Comparison of ENCODE assay signal across 13 cellular contexts in the genomic region with DNA sequence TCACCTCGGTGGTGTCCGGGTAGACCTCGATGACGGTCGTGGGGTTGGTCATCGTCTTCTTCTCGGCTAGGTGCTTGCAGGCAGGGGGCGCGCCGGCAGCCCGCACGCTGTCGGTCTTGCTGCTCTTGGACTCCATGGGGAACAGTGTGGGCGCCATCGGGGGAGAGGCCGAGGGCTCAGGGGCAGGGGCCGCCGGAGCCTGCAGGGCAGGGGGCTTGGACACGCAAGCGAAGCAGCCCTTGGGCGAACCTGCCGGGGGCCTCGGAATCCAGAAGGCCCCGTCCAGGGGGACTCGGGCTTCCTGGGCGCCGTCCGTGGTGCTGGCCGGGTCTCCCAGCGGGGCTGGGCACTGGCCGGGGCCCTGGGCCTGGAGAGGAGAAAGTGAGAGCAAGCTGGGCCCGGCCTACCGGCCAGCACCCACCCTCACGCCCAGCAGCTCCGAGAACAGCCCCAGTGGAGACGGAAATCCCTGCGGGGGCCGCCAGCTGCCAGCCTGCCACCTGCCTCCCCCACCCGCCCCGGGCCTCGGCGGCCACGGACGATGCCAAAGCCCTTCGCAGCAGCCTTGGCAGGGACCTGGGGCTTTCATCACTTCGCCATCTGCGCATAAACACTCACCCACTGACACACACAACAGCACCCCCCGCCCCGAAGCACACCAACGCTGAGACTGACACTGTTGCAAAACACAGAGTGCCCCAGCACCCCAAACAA. TPM values are rescaled to one million over a fixed set of nuclear protein-coding genes. Genes with fewer than 3 reads are reported as not detected.
DNase-seq lines count a peak whose midpoint lies in the region; ATAC-seq and TF ChIP-seq lines count a peak whose summit lies in the region.
"Had no signal": no experiment of that assay in that cellular context is flagged by ENCODE, and none has a peak within 500 bp of the region (broad histone marks: within the 10 kb centered on the region; RNA-seq: fewer than 3 reads in every experiment).

No MANE protein-coding gene starts in this region.

- DNase-seq in ELF-1 (ENCODE audit: low read depth, low spot score) (peak; percentile 29), ascending aorta (ENCODE audit: low spot score in 2 of 2) (peak in 1 of 2 donors; percentile 73), right cardiac atrium (peak in 2 of 3 donors; percentile 61 to 66), sigmoid colon (peak; percentile 66), CD1c-positive myeloid dendritic cell (ENCODE audit: extremely low spot score) (no peak), RPMI8226 (no peak)
- DNase-seq: NCI-H2029 had no signal

- no peak for TF ChIP-seq EP300 in sigmoid colon (IDR thresholded peaks at IDR 0.05)

- H3K4me3 ChIP-seq in ascending aorta (peak overlapping the region; percentile 68 to 80), right cardiac atrium (ENCODE audit: low read length) (no peak overlapping the region), sigmoid colon (no peak overlapping the region)

- 44% methylated on average over 50 of the region's 50 CpGs for WGBS in right cardiac atrium
- 63 to 67% methylated on average over 50 of the region's 50 CpGs for WGBS in sigmoid colon, 2 donors

- peak overlapping the region; percentile 96 to 97 for H3K27ac ChIP-seq in ascending aorta
- no peak overlapping the region for H3K27ac ChIP-seq in right cardiac atrium (ENCODE audit: low read length)
- no peak overlapping the region for H3K27ac ChIP-seq in sigmoid colon
- H3K27ac ChIP-seq: pancreas had no signal

- TF ChIP-seq POLR2A in sigmoid colon (IDR thresholded peaks at IDR 0.05): no peak

- H3K9me3 ChIP-seq in ascending aorta (no peaks in the 10 kb centered on the region), right cardiac atrium (ENCODE audit: control insufficient read depth, low read length) (no peaks in the 10 kb centered on the region), sigmoid colon (no peaks in the 10 kb centered on the region)
- H3K9me3 ChIP-seq: pancreas had no signal

- H3K36me3 ChIP-seq in ascending aorta: peaks cover 4 to 10% of the 10 kb centered on the region in 2 donors
- H3K36me3 ChIP-seq in sigmoid colon: peaks cover 0 to 8% (median 3%) of the 10 kb centered on the region in 4 donors

- TF ChIP-seq CTCF in ascending aorta (IDR thresholded peaks at IDR 0.05) (peak in 1 of 3 experiments; percentile 16), sigmoid colon (IDR thresholded peaks at IDR 0.05) (no peak)

- H3K27me3 ChIP-seq in ascending aorta (no peaks in the 10 kb centered on the region), right cardiac atrium (ENCODE audit: control insufficient read depth, insufficient read depth) (no peaks in the 10 kb centered on the region), sigmoid colon (peaks cover 20 to 33% (median 23%) of the 10 kb centered on the region in 3 donors)
- H3K27me3 ChIP-seq: pancreas had no signal

- ATAC-seq in right cardiac atrium (no peak), HG02610 (IDR thresholded peaks at IDR 0.05; ENCODE audit: unreplicated experiment) (no peak), HG02884 (IDR thresholded peaks at IDR 0.05; ENCODE audit: unreplicated experiment) (no peak)
- ATAC-seq: pancreas; stimulated activated memory B cell treated with anti-CD40 and anti-IgM and Interleukin-4, amounts not matched to agents 10 μg/mL and 1 μg/mL and 100 μg/mL, for 72 hours had no signal

- H3K4me1 ChIP-seq in ascending aorta (peaks cover 18 to 34% of the 10 kb centered on the region in 2 donors), right cardiac atrium (ENCODE audit: control insufficient read depth, insufficient read depth, low read length) (peaks cover 9% of the 10 kb centered on the region), sigmoid colon (peaks cover 0 to 25% (median 15%) of the 10 kb centered on the region in 4 donors)

- intact Hi-C loops in ascending aorta (cut with DNase I) (loop anchor here (2.0 kb wide), 1 partner anchor 53 kb away; no protein-coding TSS in a partner anchor), right cardiac atrium (cut with DNase I) (no loop called here), sigmoid colon (cut with DNase I) (no loop called here)

RNA-seq across cellular contexts. Expression of gene IFITM10, which starts 2.5 kb away (rescaled TPM):
- total RNA-seq in ascending aorta (2.9 TPM), right cardiac atrium (1 to 10 TPM in 1 of 4 donors, under 1 TPM in 3; 0.48 to 1.0 (median 0.59) TPM), sigmoid colon (1 to 10 TPM in 1 of 4 donors, under 1 TPM in 3; 0.36 to 1.4 (median 0.61) TPM)
- polyA plus RNA-seq in right cardiac atrium (0.25 TPM), sigmoid colon (under 1 TPM in 1 of 3 donors, not detected in 2; 0.60 TPM)

RNA-seq across cellular contexts. Expression of gene CTSD, which starts 15.8 kb away (rescaled TPM):
- total RNA-seq in ascending aorta (777 TPM), right cardiac atrium (100 to 1,000 TPM; 674 to 717 (median 700) TPM), sigmoid colon (100 to 1,000 TPM; 173 to 222 (median 209) TPM)
- polyA plus RNA-seq in right cardiac atrium (748 TPM), sigmoid colon (1,000 to 10,000 TPM in 1 of 3 donors, 100 to 1,000 TPM in 2; 251 to 1,586 (median 853) TPM)

RNA-seq across cellular contexts. Expression of gene KRTAP5-6, which starts 50.9 kb away (rescaled TPM):
- total RNA-seq in ascending aorta (not detected), right cardiac atrium (not detected), sigmoid colon (not detected)
- polyA plus RNA-seq in right cardiac atrium (not detected), sigmoid colon (not detected)
- total RNA-seq: activated T-helper 1 cell treated with anti-CD3 and anti-CD28 coated beads, Interleukin-12 subunit alpha, Interleukin-12 subunit beta, Interleukin-2, Interleukin-4 antibody, amounts not matched to agents 30 ng/mL and 10 ng/mL and 1 ng/mL, durations not matched to agents 14 hours and 24 hours and 36 hours; fibroblast of villous mesenchyme; pancreas had no signal
- polyA plus RNA-seq: pancreas had no signal

Comparison
In these comparisons a context has a peak if more than half of its experiments do, and no peak if none do; other contexts are left out.
1. DNase-seq: peak in ELF-1 (single experiment), right cardiac atrium (2 of 3) and sigmoid colon (single experiment); none in CD1c-positive myeloid dendritic cell (single experiment) and RPMI8226 (single experiment).
2. H3K27ac ChIP-seq: peak in ascending aorta (2 of 2); none in right cardiac atrium (single experiment) and sigmoid colon (0 of 4).
3. H3K4me3 ChIP-seq: peak in ascending aorta (2 of 2); none in right cardiac atrium (single experiment) and sigmoid colon (0 of 4).